28 cellular contexts compared by ENCODE assay signal in genomic region chr4:77065382-77065781, GRCh38. TPM values are rescaled to one million over a fixed set of nuclear protein-coding genes. Genes with fewer than 3 reads are reported as not detected.
DNase-seq lines count a peak whose midpoint lies in the region; ATAC-seq, FAIRE-seq and TF ChIP-seq lines count a peak whose summit lies in the region.
"Had no signal": no experiment of that assay in that cellular context is flagged by ENCODE, and none has a peak within 500 bp of the region (broad histone marks: within the 10 kb centered on the region; RNA-seq: fewer than 3 reads in every experiment).

No MANE protein-coding gene starts in this region.

- H3K18ac ChIP-seq in IMR-90 (ENCODE audit: low read depth, low read length) = no peak overlapping the region

- dilution Hi-C loops in IMR-90 (cut with HindIII; ENCODE audit: low sequenced_read_pairs, unreplicated experiment) = no loop called here

- H2BK5ac ChIP-seq in IMR-90 (ENCODE audit: low read depth, low read length, poor library complexity, severe bottlenecking) = no peak overlapping the region

- no peaks in the 10 kb centered on the region for H3K27me3 ChIP-seq in IMR-90 (ENCODE audit: control insufficient read depth, insufficient read depth, low read length)
- H3K27me3 ChIP-seq: MG63, thyroid gland had no signal

- no peak overlapping the region for H3K9ac ChIP-seq in IMR-90 (ENCODE audit: low read depth, low read length)

- H3K79me1 ChIP-seq in IMR-90 (ENCODE audit: low read depth in 1 of 2, low read length in 2 of 2) = peaks cover 22 to 56% of the 10 kb centered on the region in 2 experiments

- no peak overlapping the region for H3K4me2 ChIP-seq in IMR-90 (ENCODE audit: low read depth, low read length)
- H3K4me2 ChIP-seq: A549 had no signal

- H4K8ac ChIP-seq in IMR-90 (ENCODE audit: low read depth in 2 of 2, low read length in 2 of 2) = no peak overlapping the region

- DNase-seq in activated naive CD4-positive, alpha-beta T cell treated with Interleukin-2 at 50 U/mL for 16 hours = no peak
- DNase-seq in IMR-90 = peak; percentile 80
- DNase-seq in choroid plexus epithelial cell (ENCODE audit: low read depth) = peak; percentile 71
- no peak for DNase-seq in progenitor cell of endocrine pancreas (ENCODE audit: low spot score, unreplicated experiment)
- no peak for DNase-seq in D721Med (ENCODE audit: insufficient read length, low spot score)
- no peak for DNase-seq in activated gamma-delta T cell treated with Interleukin-2 at 50 U/mL for 16 hours
- DNase-seq in D341Med (ENCODE audit: low spot score) = no peak
- DNase-seq: activated CD4-positive, alpha-beta T cell treated with anti-CD3 and anti-CD28 coated beads for 48 hours; activated CD8-positive, alpha-beta memory T cell treated with anti-CD3 and anti-CD28 coated beads, Interleukin-2, amount 10 ng/mL, durations not matched to agents 7 days and 5 days; cerebellar nuclear complex; H7; KBM-7; left ventricle myocardium inferior; MG63; naive B cell; NCI-H1105 treated with DMSO at 0.1 percent for 48 hours; NCI-H2029 treated with DMSO at 0.1 percent for 48 hours; NCI-H226; NCI-H774; occipital lobe; stimulated activated CD8-positive, alpha-beta memory T cell treated with anti-CD3 and anti-CD28 coated beads, Interleukin-4, amount 100 ng/mL, for 48 hours; stimulated activated naive CD8-positive, alpha-beta T cell treated with anti-CD3 and anti-CD28 coated beads, Interleukin-15, amount 100 ng/mL, for 72 hours; thyroid gland had no signal

- no peak for FAIRE-seq in D721Med (lab: Jason Lieb, UNC)
- FAIRE-seq: A549, islet of Langerhans had no signal

- POLR2A ChIA-PET in IMR-90 (lab: Charles Lee; ENCODE audit: unreplicated experiment) = interaction anchor here (0.6 kb wide), 1 partner anchor 87 kb away, joined by 3 read pairs; no protein-coding TSS in a partner anchor

- ATAC-seq in IMR-90 (ENCODE audit: low read depth) = peak; percentile 58
- ATAC-seq: A549; activated CD8-positive, alpha-beta memory T cell treated with anti-CD3 and anti-CD28 coated beads, Interleukin-2, amount 10 ng/mL, durations not matched to agents 7 days and 5 days; stimulated activated naive CD8-positive, alpha-beta T cell treated with anti-CD3 and anti-CD28 coated beads, Interleukin-15, amount 100 ng/mL, for 72 hours had no signal

- no peak overlapping the region for H2AFZ ChIP-seq in IMR-90 (replicated peaks; ENCODE audit: low read length, poor library complexity)

- BruUV-seq in IMR-90 (replicated peaks; lab: Mats Ljungman, UMichigan) = no TSS peak

- in situ Hi-C loops in IMR-90 (cut with MboI; ENCODE audit: low sequenced_read_pairs) = loop anchor here (10.0 kb wide), 1 partner anchor 139 kb away; no protein-coding TSS in a partner anchor

- no peaks in the 10 kb centered on the region for H3K9me3 Mint-ChIP-seq in activated naive CD4-positive, alpha-beta T cell treated with anti-CD3 and anti-CD28 coated beads, Interleukin-2, amount 50 U/mL, for 24 hours
- no peaks in the 10 kb centered on the region for H3K9me3 Mint-ChIP-seq in progenitor cell of endocrine pancreas (ENCODE audit: low read depth)
- H3K9me3 Mint-ChIP-seq: naive B cell; stimulated activated naive CD8-positive, alpha-beta T cell treated with anti-CD3 and anti-CD28 coated beads, Interleukin-15, amount 100 ng/mL, for 72 hours had no signal

- peaks cover 29% of the 10 kb centered on the region for H3K36me3 ChIP-seq in IMR-90 (ENCODE audit: control insufficient read depth, insufficient read depth, low read length)

- no peak overlapping the region for H3K23ac ChIP-seq in IMR-90 (ENCODE audit: low read depth, low read length)

- TF ChIP-seq CTCF in IMR-90 (conservative IDR thresholded peaks at IDR 0.05; ENCODE audit: low read depth, low read length) = no peak
- no peak for TF ChIP-seq CTCF in choroid plexus epithelial cell (conservative IDR thresholded peaks at IDR 0.05; ENCODE audit: low read depth, low read length)
- no peak for TF ChIP-seq CTCF in progenitor cell of endocrine pancreas (IDR thresholded peaks at IDR 0.05; ENCODE audit: unreplicated experiment)
- TF ChIP-seq CTCF in D721Med (IDR thresholded peaks at IDR 0.05; ENCODE audit: insufficient read depth, missing control alignments) = no peak

- H3K14ac ChIP-seq in IMR-90 (replicated peaks; ENCODE audit: low read depth, low read length) = no peak overlapping the region

- H2AK5ac ChIP-seq in IMR-90 (ENCODE audit: low read depth, low read length) = no peak overlapping the region

- H2BK120ac ChIP-seq in IMR-90 (ENCODE audit: low read depth, low read length) = no peak overlapping the region

- H3K27ac Mint-ChIP-seq in activated naive CD4-positive, alpha-beta T cell treated with anti-CD3 and anti-CD28 coated beads, Interleukin-2, amount 50 U/mL, for 24 hours = peak overlapping the region; percentile 51
- H3K27ac Mint-ChIP-seq in progenitor cell of endocrine pancreas = peak overlapping the region; percentile 45
- H3K27ac Mint-ChIP-seq: activated CD8-positive, alpha-beta memory T cell treated with anti-CD3 and anti-CD28 coated beads, Interleukin-2, amount 10 ng/mL, durations not matched to agents 7 days and 5 days; stimulated activated naive CD8-positive, alpha-beta T cell treated with anti-CD3 and anti-CD28 coated beads, Interleukin-15, amount 100 ng/mL, for 72 hours had no signal

- intact Hi-C loops in IMR-90 (cut with micrococcal nuclease) = no loop called here

- CTCF ChIA-PET in IMR-90 (lab: Yijun Ruan, JAX) = no interaction called here

- no peak overlapping the region for H3K56ac ChIP-seq in IMR-90 (ENCODE audit: extremely low read depth, insufficient read depth, low read length)

- H3K36me3 Mint-ChIP-seq in activated naive CD4-positive, alpha-beta T cell treated with anti-CD3 and anti-CD28 coated beads, Interleukin-2, amount 50 U/mL, for 24 hours = peaks cover 11% of the 10 kb centered on the region
- H3K36me3 Mint-ChIP-seq in progenitor cell of endocrine pancreas (ENCODE audit: insufficient read depth) = peaks cover 19% of the 10 kb centered on the region

- no CpG with 5 or more reads among the region's 1 CpG for WGBS in IMR-90 (ENCODE audit: extremely low coverage in 2 of 2, insufficient read length in 1 of 2), 2 experiments

- no peak overlapping the region for H4K91ac ChIP-seq in IMR-90 (ENCODE audit: insufficient read depth, low read depth, low read length)

- no peak overlapping the region for H3K27ac ChIP-seq in IMR-90 (ENCODE audit: insufficient read depth, low read length)
- H3K27ac ChIP-seq: A549, left ventricle myocardium inferior, skin epidermis, thyroid gland, VCaP had no signal

- H2BK20ac ChIP-seq in IMR-90 (ENCODE audit: low read depth, low read length) = no peak overlapping the region

- no peak overlapping the region for H3K4me3 Mint-ChIP-seq in activated naive CD4-positive, alpha-beta T cell treated with anti-CD3 and anti-CD28 coated beads, Interleukin-2, amount 50 U/mL, for 24 hours
- no peak overlapping the region for H3K4me3 Mint-ChIP-seq in progenitor cell of endocrine pancreas (ENCODE audit: low read depth)
- H3K4me3 Mint-ChIP-seq: activated CD8-positive, alpha-beta memory T cell treated with anti-CD3 and anti-CD28 coated beads, Interleukin-2, amount 10 ng/mL, durations not matched to agents 7 days and 5 days; naive B cell; stimulated activated naive CD8-positive, alpha-beta T cell treated with anti-CD3 and anti-CD28 coated beads, Interleukin-15, amount 100 ng/mL, for 72 hours had no signal

- H3K4me3 ChIP-seq in IMR-90 (ENCODE audit: insufficient read depth, low read depth, low read length) (no peak overlapping the region), choroid plexus epithelial cell (ENCODE audit: low read depth, low read length) (no peak overlapping the region)
- H3K4me3 ChIP-seq: A549, left ventricle myocardium inferior, MG63, skin epidermis, thyroid gland had no signal

- H4K5ac ChIP-seq in IMR-90 (ENCODE audit: low read depth, low read length) = no peak overlapping the region

- H3K4ac ChIP-seq in IMR-90 (ENCODE audit: low read depth, low read length) = no peak overlapping the region

- H2AK9ac ChIP-seq in IMR-90 (replicated peaks; ENCODE audit: low read depth, low read length, poor library complexity) = no peak overlapping the region

- H3K9me3 ChIP-seq in IMR-90 (ENCODE audit: control insufficient read depth, insufficient read depth, low read length) = no peaks in the 10 kb centered on the region
- H3K9me3 ChIP-seq: A549, left ventricle myocardium inferior, MG63, thyroid gland had no signal

- H3K27me3 Mint-ChIP-seq in activated naive CD4-positive, alpha-beta T cell treated with anti-CD3 and anti-CD28 coated beads, Interleukin-2, amount 50 U/mL, for 24 hours = no peaks in the 10 kb centered on the region
- no peaks in the 10 kb centered on the region for H3K27me3 Mint-ChIP-seq in progenitor cell of endocrine pancreas
- H3K27me3 Mint-ChIP-seq: activated CD8-positive, alpha-beta memory T cell treated with anti-CD3 and anti-CD28 coated beads, Interleukin-2, amount 10 ng/mL, durations not matched to agents 7 days and 5 days; naive B cell; stimulated activated naive CD8-positive, alpha-beta T cell treated with anti-CD3 and anti-CD28 coated beads, Interleukin-15, amount 100 ng/mL, for 72 hours had no signal

- H3K4me1 Mint-ChIP-seq in activated naive CD4-positive, alpha-beta T cell treated with anti-CD3 and anti-CD28 coated beads, Interleukin-2, amount 50 U/mL, for 24 hours = peaks cover 48% of the 10 kb centered on the region
- peaks cover 2% of the 10 kb centered on the region for H3K4me1 Mint-ChIP-seq in progenitor cell of endocrine pancreas (ENCODE audit: low read depth)

- TF ChIP-seq POLR2A in IMR-90 (IDR thresholded peaks at IDR 0.05; ENCODE audit: low read depth, low read length) = no peak

- H3K9me1 ChIP-seq in IMR-90 (ENCODE audit: insufficient read depth, low read length) = peaks cover 3% of the 10 kb centered on the region; the same call in 1 of the 2 replicates

- H4K20me1 ChIP-seq in IMR-90 (ENCODE audit: insufficient read depth, low read length) = peaks cover 73% of the 10 kb centered on the region

- no peak overlapping the region for H2BK15ac ChIP-seq in IMR-90 (ENCODE audit: low read depth, low read length)

- TF ChIP-seq RAD21 in IMR-90 (IDR thresholded peaks at IDR 0.05; ENCODE audit: low read length) = no peak

- H3K4me1 ChIP-seq in IMR-90 (ENCODE audit: control insufficient read depth, insufficient read depth, low read length) = peaks cover 5% of the 10 kb centered on the region
- H3K4me1 ChIP-seq: A549 had no signal

TF ChIP-seq in IMR-90, 13 proteins besides CTCF, POLR2A, EP300 and RAD21 (continues in another document):
- TF ChIP-seq CHD1 (IDR thresholded peaks at IDR 0.05; ENCODE audit: low read depth, low read length) (no peak), RCOR1 (IDR thresholded peaks at IDR 0.05; ENCODE audit: insufficient replicate concordance, low read length) (no peak), MXI1 (IDR thresholded peaks at IDR 0.05; ENCODE audit: borderline replicate concordance, low read depth, low read length) (no peak)

RNA-seq across cellular contexts. Expression of gene CCNI, which starts 10.4 kb away (rescaled TPM):
- total RNA-seq in IMR-90 (2012; rRNA removed) (98.6 and 100 TPM in 2 replicates), progenitor cell of endocrine pancreas (300 and 322 TPM in 2 replicates)
- 66.8 and 70.1 TPM in 2 replicates for polyA plus RNA-seq in IMR-90 (2012; rRNA removed)
- 30.2 and 39.5 TPM in 2 replicates for polyA plus RNA-seq in IMR-90 (2012; cell fraction: cytosol; rRNA removed)
- 11.4 and 41.8 TPM in 2 replicates for polyA plus RNA-seq in IMR-90 (2012; cell fraction: nucleus; rRNA removed; ENCODE audit: low replicate concordance)

Comparison
In these comparisons a context has a peak if more than half of its experiments do, and no peak if none do; other contexts are left out.
1. DNase-seq: peak in IMR-90 (single experiment) and choroid plexus epithelial cell (single experiment); none in activated naive CD4-positive, alpha-beta T cell treated with Interleukin-2 at 50 U/mL for 16 hours (single experiment), progenitor cell of endocrine pancreas (single experiment), D721Med (single experiment), activated gamma-delta T cell treated with Interleukin-2 at 50 U/mL for 16 hours (single experiment) and D341Med (single experiment).